Comparison of ENCODE assay signal across 23 cellular contexts in the genomic region with DNA sequence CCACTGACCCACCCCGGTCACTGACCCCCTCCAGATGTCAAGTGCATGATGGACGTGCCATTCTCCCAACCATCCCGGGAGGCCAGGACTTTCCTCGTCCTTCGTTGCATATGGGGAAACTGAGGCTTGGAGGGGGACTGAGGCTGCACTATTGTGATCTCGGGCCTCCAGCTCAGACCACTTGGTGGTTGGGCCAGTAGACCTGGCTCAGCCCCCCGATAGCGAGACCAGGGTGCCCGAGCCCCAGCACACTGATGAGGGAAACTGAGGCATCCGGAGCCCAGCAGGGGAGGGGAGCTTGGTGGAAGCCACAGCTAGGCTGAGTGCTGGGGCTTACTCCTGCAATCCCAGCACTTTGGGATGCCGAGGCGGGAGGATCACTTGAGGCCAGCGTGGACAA. TPM values are rescaled to one million over a fixed set of nuclear protein-coding genes. Genes with fewer than 3 reads are reported as not detected.
"Had no signal": no experiment of that assay in that cellular context is flagged by ENCODE, and none has a peak within 500 bp of the region (broad histone marks: within the 10 kb centered on the region; RNA-seq: fewer than 3 reads in every experiment).

No MANE protein-coding gene starts in this region.

- ATAC-seq: left lung had no signal

- FAIRE-seq: endometrium, islet of Langerhans had no signal

- DNase-seq: colonic mucosa; esophagus squamous epithelium; foreskin melanocyte; hippocampal formation; left cardiac atrium; left lung; mucosa of descending colon; naive B cell; stimulated activated naive B cell treated with anti-CD40 and anti-IgM and Interleukin-4, amounts not matched to agents 10 μg/mL and 1 μg/mL and 100 μg/mL, for 72 hours; transverse colon; upper lobe of right lung; uterus had no signal

- H3K36me3 ChIP-seq: colonic mucosa, esophagus squamous epithelium, heart right ventricle, left lung, prostate gland, right atrium auricular region, thoracic aorta, transverse colon, upper lobe of right lung, uterus had no signal

- H3K4me3 ChIP-seq: colonic mucosa, left lung, mucosa of descending colon, prostate gland, skin epidermis, transverse colon, upper lobe of right lung, uterus had no signal

- H3K9me3 ChIP-seq: colonic mucosa, esophagus squamous epithelium, heart right ventricle, left lung, mucosa of descending colon, prostate gland, right atrium auricular region, thoracic aorta, transverse colon, upper lobe of right lung, uterus had no signal

- H3K4me1 ChIP-seq: prostate gland, upper lobe of right lung had no signal

- H3K27me3 ChIP-seq: colonic mucosa, right atrium auricular region had no signal

- H3K27ac ChIP-seq: colonic mucosa, esophagus squamous epithelium, heart right ventricle, left lung, prostate gland, right atrium auricular region, skin epidermis, thoracic aorta, transverse colon, upper lobe of right lung, uterus had no signal

RNA-seq across cellular contexts. Expression of a gene that starts 10.4 kb away (rescaled TPM):
- total RNA-seq: dermis blood vessel endothelial cell; esophagus squamous epithelium; left cardiac atrium; lower leg skin; lung microvascular endothelial cell; natural killer cell treated with Interleukin-12 subunit alpha and Interleukin-12 subunit beta and Interleukin-15 and Interleukin-18, amount 100 ng/mL, for 72 hours; prostate gland; right atrium auricular region; thoracic aorta; upper lobe of right lung had no signal
